In genomic region chr1:32441467-32441866, GRCh38 we compare ENCODE assay signal across 3 cellular contexts. TPM values are rescaled to one million over a fixed set of nuclear protein-coding genes. Genes with fewer than 3 reads are reported as not detected.
"Had no signal": no experiment of that assay in that cellular context is flagged by ENCODE, and none has a peak within 500 bp of the region (broad histone marks: within the 10 kb centered on the region; RNA-seq: fewer than 3 reads in every experiment).

No MANE protein-coding gene starts in this region.

RNA-seq across cellular contexts. Expression of gene ZBTB8B, which starts 23.4 kb away (rescaled TPM):
- total RNA-seq: thoracic aorta, upper lobe of right lung, vagina had no signal
